Comparison of ENCODE assay signal across 1 cellular context in the genomic region with DNA sequence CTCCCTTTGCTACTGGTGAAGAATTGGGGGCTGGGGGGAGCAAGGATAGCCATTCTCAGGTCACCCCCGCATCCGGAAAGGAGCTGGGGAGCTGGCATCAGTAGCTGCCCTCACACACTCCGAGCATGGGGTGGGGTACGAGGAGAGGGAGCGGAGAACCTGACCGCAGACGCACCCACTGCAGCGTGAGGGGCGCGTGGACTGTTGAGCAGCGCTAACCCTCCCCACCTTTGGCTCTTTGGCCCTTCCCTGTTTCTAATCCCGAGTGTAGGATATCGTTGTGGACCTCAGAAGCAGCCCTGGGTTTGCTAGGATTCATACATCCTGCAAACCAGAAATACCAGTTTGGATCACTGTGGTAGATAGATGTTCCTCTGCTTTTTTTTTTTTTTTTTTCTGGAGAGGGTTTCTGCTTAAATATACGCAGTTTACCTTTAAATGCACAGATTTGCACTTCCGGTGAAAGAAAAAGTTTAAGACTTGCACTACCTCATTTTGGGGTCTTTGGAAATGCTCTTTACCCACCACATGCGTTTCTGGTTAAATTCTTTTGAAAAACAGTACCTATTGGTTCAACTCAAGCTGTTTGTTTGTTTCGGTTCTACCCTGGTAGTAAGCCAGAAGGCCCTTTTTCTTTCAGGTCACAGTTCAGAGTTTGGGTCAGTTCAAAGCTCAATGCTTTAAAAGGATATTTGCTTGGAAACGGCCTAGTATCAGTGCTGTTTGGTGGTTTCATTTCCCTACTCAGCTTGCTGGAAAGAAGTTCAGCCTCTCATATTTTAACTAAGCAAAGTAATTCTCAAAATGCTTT.
A peak's percentile ranks its signal among the peaks of the same experiment; 100 is the strongest.
TF ChIP-seq lines count a peak whose summit lies in the region.

No MANE protein-coding gene starts in this region.

TF ChIP-seq in HEK293, 187 proteins besides CTCF, POLR2A, EP300 and RAD21 (continued from another document):
- TF ChIP-seq, protein P1, sequence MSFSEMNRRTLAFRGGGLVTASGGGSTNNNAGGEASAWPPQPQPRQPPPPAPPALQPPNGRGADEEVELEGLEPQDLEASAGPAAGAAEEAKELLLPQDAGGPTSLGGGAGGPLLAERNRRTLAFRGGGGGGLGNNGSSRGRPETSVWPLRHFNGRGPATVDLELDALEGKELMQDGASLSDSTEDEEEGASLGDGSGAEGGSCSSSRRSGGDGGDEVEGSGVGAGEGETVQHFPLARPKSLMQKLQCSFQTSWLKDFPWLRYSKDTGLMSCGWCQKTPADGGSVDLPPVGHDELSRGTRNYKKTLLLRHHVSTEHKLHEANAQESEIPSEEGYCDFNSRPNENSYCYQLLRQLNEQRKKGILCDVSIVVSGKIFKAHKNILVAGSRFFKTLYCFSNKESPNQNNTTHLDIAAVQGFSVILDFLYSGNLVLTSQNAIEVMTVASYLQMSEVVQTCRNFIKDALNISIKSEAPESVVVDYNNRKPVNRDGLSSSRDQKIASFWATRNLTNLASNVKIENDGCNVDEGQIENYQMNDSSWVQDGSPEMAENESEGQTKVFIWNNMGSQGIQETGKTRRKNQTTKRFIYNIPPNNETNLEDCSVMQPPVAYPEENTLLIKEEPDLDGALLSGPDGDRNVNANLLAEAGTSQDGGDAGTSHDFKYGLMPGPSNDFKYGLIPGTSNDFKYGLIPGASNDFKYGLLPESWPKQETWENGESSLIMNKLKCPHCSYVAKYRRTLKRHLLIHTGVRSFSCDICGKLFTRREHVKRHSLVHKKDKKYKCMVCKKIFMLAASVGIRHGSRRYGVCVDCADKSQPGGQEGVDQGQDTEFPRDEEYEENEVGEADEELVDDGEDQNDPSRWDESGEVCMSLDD (tag by site-specific recombination; IDR thresholded peaks at IDR 0.05): peak; percentile 36; the same call in 1 of the 2 replicates
- 0 out of 2 replicates have a peak, but pooled peaks have one; percentile 39 for TF ChIP-seq SP7 (tag by site-specific recombination; IDR thresholded peaks at IDR 0.05)
- TF ChIP-seq ZNF596 (tag by site-specific recombination; IDR thresholded peaks at IDR 0.05): no peak
- 0 out of 2 replicates have a peak, but pooled peaks have one; percentile 39 for TF ChIP-seq GLIS2 (tag by site-specific recombination; IDR thresholded peaks at IDR 0.05)
- TF ChIP-seq KLF9 (tag by site-specific recombination; IDR thresholded peaks at IDR 0.05; ENCODE audit: low read depth): peak; percentile 52; the same call in 1 of the 2 replicates
- TF ChIP-seq, protein P2, sequence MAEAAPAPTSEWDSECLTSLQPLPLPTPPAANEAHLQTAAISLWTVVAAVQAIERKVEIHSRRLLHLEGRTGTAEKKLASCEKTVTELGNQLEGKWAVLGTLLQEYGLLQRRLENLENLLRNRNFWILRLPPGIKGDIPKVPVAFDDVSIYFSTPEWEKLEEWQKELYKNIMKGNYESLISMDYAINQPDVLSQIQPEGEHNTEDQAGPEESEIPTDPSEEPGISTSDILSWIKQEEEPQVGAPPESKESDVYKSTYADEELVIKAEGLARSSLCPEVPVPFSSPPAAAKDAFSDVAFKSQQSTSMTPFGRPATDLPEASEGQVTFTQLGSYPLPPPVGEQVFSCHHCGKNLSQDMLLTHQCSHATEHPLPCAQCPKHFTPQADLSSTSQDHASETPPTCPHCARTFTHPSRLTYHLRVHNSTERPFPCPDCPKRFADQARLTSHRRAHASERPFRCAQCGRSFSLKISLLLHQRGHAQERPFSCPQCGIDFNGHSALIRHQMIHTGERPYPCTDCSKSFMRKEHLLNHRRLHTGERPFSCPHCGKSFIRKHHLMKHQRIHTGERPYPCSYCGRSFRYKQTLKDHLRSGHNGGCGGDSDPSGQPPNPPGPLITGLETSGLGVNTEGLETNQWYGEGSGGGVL (tag by site-specific recombination; IDR thresholded peaks at IDR 0.05): peak; percentile 88
- 0 out of 2 replicates have a peak, but pooled peaks have one; percentile 53 for TF ChIP-seq ZFP37 (tag by site-specific recombination; IDR thresholded peaks at IDR 0.05)
- peak; percentile 20; the same call in 1 of the 2 replicates for TF ChIP-seq KLF7 (tag by site-specific recombination; IDR thresholded peaks at IDR 0.05; ENCODE audit: borderline replicate concordance)
- TF ChIP-seq ZFP69B (tag by site-specific recombination; IDR thresholded peaks at IDR 0.05): no peak
- TF ChIP-seq, protein P3, sequence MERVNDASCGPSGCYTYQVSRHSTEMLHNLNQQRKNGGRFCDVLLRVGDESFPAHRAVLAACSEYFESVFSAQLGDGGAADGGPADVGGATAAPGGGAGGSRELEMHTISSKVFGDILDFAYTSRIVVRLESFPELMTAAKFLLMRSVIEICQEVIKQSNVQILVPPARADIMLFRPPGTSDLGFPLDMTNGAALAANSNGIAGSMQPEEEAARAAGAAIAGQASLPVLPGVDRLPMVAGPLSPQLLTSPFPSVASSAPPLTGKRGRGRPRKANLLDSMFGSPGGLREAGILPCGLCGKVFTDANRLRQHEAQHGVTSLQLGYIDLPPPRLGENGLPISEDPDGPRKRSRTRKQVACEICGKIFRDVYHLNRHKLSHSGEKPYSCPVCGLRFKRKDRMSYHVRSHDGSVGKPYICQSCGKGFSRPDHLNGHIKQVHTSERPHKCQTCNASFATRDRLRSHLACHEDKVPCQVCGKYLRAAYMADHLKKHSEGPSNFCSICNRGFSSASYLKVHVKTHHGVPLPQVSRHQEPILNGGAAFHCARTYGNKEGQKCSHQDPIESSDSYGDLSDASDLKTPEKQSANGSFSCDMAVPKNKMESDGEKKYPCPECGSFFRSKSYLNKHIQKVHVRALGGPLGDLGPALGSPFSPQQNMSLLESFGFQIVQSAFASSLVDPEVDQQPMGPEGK (tag by site-specific recombination; IDR thresholded peaks at IDR 0.05): peak; percentile 84
- TF ChIP-seq KLF16 (tag by site-specific recombination; IDR thresholded peaks at IDR 0.05): peak; percentile 79; the same call in 1 of the 2 replicates
- TF ChIP-seq ZNF76 (tag by site-specific recombination; IDR thresholded peaks at IDR 0.05; ENCODE audit: borderline replicate concordance, low read depth): no peak
- no peak for TF ChIP-seq ZNF23 (tag by site-specific recombination; IDR thresholded peaks at IDR 0.05; ENCODE audit: borderline replicate concordance)
- TF ChIP-seq ZNF335 (tag by site-specific recombination; conservative IDR thresholded peaks at IDR 0.05): peak; percentile 63
- TF ChIP-seq SALL2 (tag by site-specific recombination; IDR thresholded peaks at IDR 0.05; ENCODE audit: borderline replicate concordance): no peak
- TF ChIP-seq KLF1 (tag by site-specific recombination; IDR thresholded peaks at IDR 0.05): peak; percentile 53; the same call in 1 of the 2 replicates
- TF ChIP-seq, protein P4, sequence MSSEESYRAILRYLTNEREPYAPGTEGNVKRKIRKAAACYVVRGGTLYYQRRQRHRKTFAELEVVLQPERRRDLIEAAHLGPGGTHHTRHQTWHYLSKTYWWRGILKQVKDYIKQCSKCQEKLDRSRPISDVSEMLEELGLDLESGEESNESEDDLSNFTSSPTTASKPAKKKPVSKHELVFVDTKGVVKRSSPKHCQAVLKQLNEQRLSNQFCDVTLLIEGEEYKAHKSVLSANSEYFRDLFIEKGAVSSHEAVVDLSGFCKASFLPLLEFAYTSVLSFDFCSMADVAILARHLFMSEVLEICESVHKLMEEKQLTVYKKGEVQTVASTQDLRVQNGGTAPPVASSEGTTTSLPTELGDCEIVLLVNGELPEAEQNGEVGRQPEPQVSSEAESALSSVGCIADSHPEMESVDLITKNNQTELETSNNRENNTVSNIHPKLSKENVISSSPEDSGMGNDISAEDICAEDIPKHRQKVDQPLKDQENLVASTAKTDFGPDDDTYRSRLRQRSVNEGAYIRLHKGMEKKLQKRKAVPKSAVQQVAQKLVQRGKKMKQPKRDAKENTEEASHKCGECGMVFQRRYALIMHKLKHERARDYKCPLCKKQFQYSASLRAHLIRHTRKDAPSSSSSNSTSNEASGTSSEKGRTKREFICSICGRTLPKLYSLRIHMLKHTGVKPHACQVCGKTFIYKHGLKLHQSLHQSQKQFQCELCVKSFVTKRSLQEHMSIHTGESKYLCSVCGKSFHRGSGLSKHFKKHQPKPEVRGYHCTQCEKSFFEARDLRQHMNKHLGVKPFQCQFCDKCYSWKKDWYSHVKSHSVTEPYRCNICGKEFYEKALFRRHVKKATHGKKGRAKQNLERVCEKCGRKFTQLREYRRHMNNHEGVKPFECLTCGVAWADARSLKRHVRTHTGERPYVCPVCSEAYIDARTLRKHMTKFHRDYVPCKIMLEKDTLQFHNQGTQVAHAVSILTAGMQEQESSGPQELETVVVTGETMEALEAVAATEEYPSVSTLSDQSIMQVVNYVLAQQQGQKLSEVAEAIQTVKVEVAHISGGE (tag by site-specific recombination; conservative IDR thresholded peaks at IDR 0.05; ENCODE audit: low read depth): 0 out of 2 replicates have a peak, but pooled peaks have one; percentile 3
- peak; percentile 45; the same call in 1 of the 2 replicates for TF ChIP-seq KLF8 (tag by site-specific recombination; IDR thresholded peaks at IDR 0.05)
- TF ChIP-seq, protein P5, sequence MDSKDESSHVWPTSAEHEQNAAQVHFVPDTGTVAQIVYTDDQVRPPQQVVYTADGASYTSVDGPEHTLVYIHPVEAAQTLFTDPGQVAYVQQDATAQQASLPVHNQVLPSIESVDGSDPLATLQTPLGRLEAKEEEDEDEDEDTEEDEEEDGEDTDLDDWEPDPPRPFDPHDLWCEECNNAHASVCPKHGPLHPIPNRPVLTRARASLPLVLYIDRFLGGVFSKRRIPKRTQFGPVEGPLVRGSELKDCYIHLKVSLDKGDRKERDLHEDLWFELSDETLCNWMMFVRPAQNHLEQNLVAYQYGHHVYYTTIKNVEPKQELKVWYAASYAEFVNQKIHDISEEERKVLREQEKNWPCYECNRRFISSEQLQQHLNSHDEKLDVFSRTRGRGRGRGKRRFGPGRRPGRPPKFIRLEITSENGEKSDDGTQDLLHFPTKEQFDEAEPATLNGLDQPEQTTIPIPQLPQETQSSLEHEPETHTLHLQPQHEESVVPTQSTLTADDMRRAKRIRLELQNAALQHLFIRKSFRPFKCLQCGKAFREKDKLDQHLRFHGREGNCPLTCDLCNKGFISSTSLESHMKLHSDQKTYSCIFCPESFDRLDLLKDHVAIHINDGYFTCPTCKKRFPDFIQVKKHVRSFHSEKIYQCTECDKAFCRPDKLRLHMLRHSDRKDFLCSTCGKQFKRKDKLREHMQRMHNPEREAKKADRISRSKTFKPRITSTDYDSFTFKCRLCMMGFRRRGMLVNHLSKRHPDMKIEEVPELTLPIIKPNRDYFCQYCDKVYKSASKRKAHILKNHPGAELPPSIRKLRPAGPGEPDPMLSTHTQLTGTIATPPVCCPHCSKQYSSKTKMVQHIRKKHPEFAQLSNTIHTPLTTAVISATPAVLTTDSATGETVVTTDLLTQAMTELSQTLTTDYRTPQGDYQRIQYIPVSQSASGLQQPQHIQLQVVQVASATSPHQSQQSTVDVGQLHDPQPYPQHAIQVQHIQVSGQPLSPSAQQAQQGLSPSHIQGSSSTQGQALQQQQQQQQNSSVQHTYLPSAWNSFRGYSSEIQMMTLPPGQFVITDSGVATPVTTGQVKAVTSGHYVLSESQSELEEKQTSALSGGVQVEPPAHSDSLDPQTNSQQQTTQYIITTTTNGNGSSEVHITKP (tag by site-specific recombination; IDR thresholded peaks at IDR 0.05): peak; percentile 100
- TF ChIP-seq, protein P6, sequence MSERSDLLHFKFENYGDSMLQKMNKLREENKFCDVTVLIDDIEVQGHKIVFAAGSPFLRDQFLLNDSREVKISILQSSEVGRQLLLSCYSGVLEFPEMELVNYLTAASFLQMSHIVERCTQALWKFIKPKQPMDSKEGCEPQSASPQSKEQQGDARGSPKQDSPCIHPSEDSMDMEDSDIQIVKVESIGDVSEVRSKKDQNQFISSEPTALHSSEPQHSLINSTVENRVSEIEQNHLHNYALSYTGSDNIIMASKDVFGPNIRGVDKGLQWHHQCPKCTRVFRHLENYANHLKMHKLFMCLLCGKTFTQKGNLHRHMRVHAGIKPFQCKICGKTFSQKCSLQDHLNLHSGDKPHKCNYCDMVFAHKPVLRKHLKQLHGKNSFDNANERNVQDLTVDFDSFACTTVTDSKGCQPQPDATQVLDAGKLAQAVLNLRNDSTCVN (tag by site-specific recombination; optimal IDR thresholded peaks at IDR 0.05): peak; percentile 64
- peak; percentile 87 for TF ChIP-seq ZNF341 (tag by site-specific recombination; IDR thresholded peaks at IDR 0.05; ENCODE audit: low read depth)
- TF ChIP-seq WT1 (tag by site-specific recombination; IDR thresholded peaks at IDR 0.05): peak; percentile 26; the same call in 1 of the 2 replicates
- TF ChIP-seq ZBTB48 (tag by site-specific recombination; IDR thresholded peaks at IDR 0.05): peak; percentile 64; the same call in 1 of the 2 replicates
TF ChIP-seq in HEK293: peak in this region for 25.
